ENCODE assay signal across 18 cellular contexts in genomic region chr10:44922826-44923545, GRCh38. TPM values are rescaled to one million over a fixed set of nuclear protein-coding genes. Genes with fewer than 3 reads are reported as not detected.
DNase-seq lines count a peak whose midpoint lies in the region; TF ChIP-seq lines count a peak whose summit lies in the region.
"Had no signal": no experiment of that assay in that cellular context is flagged by ENCODE, and none has a peak within 500 bp of the region (broad histone marks: within the 10 kb centered on the region; RNA-seq: fewer than 3 reads in every experiment).

No MANE protein-coding gene starts in this region.

- H3K27ac Mint-ChIP-seq in endodermal cell (no peak overlapping the region), type B pancreatic cell (no peak overlapping the region)
- H3K27ac Mint-ChIP-seq: CD8-positive, alpha-beta memory T cell; GM23338 had no signal

- no peaks in the 10 kb centered on the region for H3K4me1 ChIP-seq in HEK293 (ENCODE audit: control insufficient read depth, insufficient read depth, low read length)
- no peaks in the 10 kb centered on the region for H3K4me1 ChIP-seq in endodermal cell (ENCODE audit: control insufficient read depth, insufficient read depth, low read length)

- no peaks in the 10 kb centered on the region for H3K4me1 Mint-ChIP-seq in endodermal cell
- H3K4me1 Mint-ChIP-seq in type B pancreatic cell (ENCODE audit: unreplicated experiment): no peaks in the 10 kb centered on the region
- H3K4me1 Mint-ChIP-seq: CD8-positive, alpha-beta memory T cell; GM23338 had no signal

- no peak overlapping the region for H3K27ac ChIP-seq in HEK293 (ENCODE audit: extremely low read depth, low read depth, low read length)
- H3K27ac ChIP-seq in endodermal cell (ENCODE audit: low read depth, low read length): no peak overlapping the region

- no peak for TF ChIP-seq CTCF in HEK293 (tag by site-specific recombination; IDR thresholded peaks at IDR 0.05)
- no peak for TF ChIP-seq CTCF in endodermal cell (conservative IDR thresholded peaks at IDR 0.05)
- no peak for TF ChIP-seq CTCF in type B pancreatic cell (conservative IDR thresholded peaks at IDR 0.05)

- H3K4me3 Mint-ChIP-seq in endodermal cell (no peak overlapping the region), type B pancreatic cell (no peak overlapping the region)
- H3K4me3 Mint-ChIP-seq: CD8-positive, alpha-beta memory T cell; GM23338 had no signal

- CTCF ChIA-PET in HEK293 (lab: Yijun Ruan, JAX): interaction anchor here (1.0 kb wide), 1 partner anchor 20 kb away, joined by 3 read pairs; no protein-coding TSS in a partner anchor

- no peak overlapping the region for H3K9ac ChIP-seq in endodermal cell (ENCODE audit: extremely low read depth, low read length, poor library complexity, severe bottlenecking)
- H3K9ac ChIP-seq: BLaER1 had no signal

- no peaks in the 10 kb centered on the region for H3K36me3 ChIP-seq in HEK293 (ENCODE audit: control insufficient read depth in 2 of 2, insufficient read depth in 1 of 2, low read length in 2 of 2)
- no peaks in the 10 kb centered on the region for H3K36me3 ChIP-seq in endodermal cell (ENCODE audit: control insufficient read depth, insufficient read depth, low read length)
- H3K36me3 ChIP-seq: BLaER1 had no signal

- no peaks in the 10 kb centered on the region for H3K36me3 Mint-ChIP-seq in endodermal cell (ENCODE audit: low read depth)
- H3K36me3 Mint-ChIP-seq in type B pancreatic cell: no peaks in the 10 kb centered on the region
- H3K36me3 Mint-ChIP-seq: CD8-positive, alpha-beta memory T cell had no signal

- H3K4me3 ChIP-seq in HEK293 (ENCODE audit: low read depth, low read length): no peak overlapping the region
- H3K4me3 ChIP-seq in endodermal cell (ENCODE audit: low read length): no peak overlapping the region
- H3K4me3 ChIP-seq: BLaER1, GM12878, GM23338 had no signal

- WGBS in endodermal cell (ENCODE audit: insufficient coverage in 1 of 2, insufficient read length in 1 of 2), 2 experiments: 88 to 95% methylated on average over 7 of the region's 7 CpGs

- POLR2A ChIA-PET in HEK293 (lab: Yijun Ruan, JAX): no interaction called here

- DNase-seq in NCI-H2196 (lab: John Stamatoyannopoulos, UW; ENCODE audit: unreplicated experiment) (peak; percentile 9), NCI-H2196 treated with DMSO at 0.1 percent for 48 hours (lab: John Stamatoyannopoulos, UW; ENCODE audit: unreplicated experiment) (no peak), endodermal cell (peak; percentile 17), type B pancreatic cell (ENCODE audit: extremely low spot score, unreplicated experiment) (peak; percentile 34), NCI-H774 (lab: John Stamatoyannopoulos, UW) (no peak), NCI-H1105 (lab: John Stamatoyannopoulos, UW) (no peak)
- DNase-seq: 8988T; AML-193; CD8-positive, alpha-beta memory T cell; DMS53; IMR-90 had no signal

- peaks cover 1% of the 10 kb centered on the region for H3K9me3 Mint-ChIP-seq in endodermal cell
- no peaks in the 10 kb centered on the region for H3K9me3 Mint-ChIP-seq in type B pancreatic cell
- H3K9me3 Mint-ChIP-seq: CD8-positive, alpha-beta memory T cell had no signal

- H3K27me3 Mint-ChIP-seq in endodermal cell (ENCODE audit: insufficient read depth) (peaks cover 17% of the 10 kb centered on the region), type B pancreatic cell (no peaks in the 10 kb centered on the region)

- H3K9me3 ChIP-seq in HEK293 (ENCODE audit: control insufficient read depth, insufficient read depth, low read depth, low read length) (no peaks in the 10 kb centered on the region), endodermal cell (ENCODE audit: control insufficient read depth, low read length) (no peaks in the 10 kb centered on the region)

- H3K27me3 ChIP-seq in endodermal cell (ENCODE audit: control insufficient read depth, insufficient read depth, low read length, poor library complexity, severe bottlenecking): no peaks in the 10 kb centered on the region
- H3K27me3 ChIP-seq: BLaER1 had no signal

TF ChIP-seq in HEK293, 187 proteins besides CTCF, POLR2A, EP300 and RAD21 (continues in another document):
- TF ChIP-seq KLF17 (tag by site-specific recombination; IDR thresholded peaks at IDR 0.05): no peak
- no peak for TF ChIP-seq ZBTB48 (tag by site-specific recombination; IDR thresholded peaks at IDR 0.05)
- no peak for TF ChIP-seq ZIC2 (tag by site-specific recombination; IDR thresholded peaks at IDR 0.05)
- no peak for TF ChIP-seq PATZ1 (tag by site-specific recombination; IDR thresholded peaks at IDR 0.05)
- TF ChIP-seq ZNF433 (tag by site-specific recombination; IDR thresholded peaks at IDR 0.05; ENCODE audit: low read depth): no peak
- no peak for TF ChIP-seq ZNF362 (tag by site-specific recombination; IDR thresholded peaks at IDR 0.05)
- no peak for TF ChIP-seq ZNF530 (tag by site-specific recombination; IDR thresholded peaks at IDR 0.05; ENCODE audit: low read depth)
- TF ChIP-seq ZNF184 (tag by site-specific recombination; IDR thresholded peaks at IDR 0.05): no peak
- no peak for TF ChIP-seq ZNF169 (tag by site-specific recombination; IDR thresholded peaks at IDR 0.05)
- peak; percentile 90 for TF ChIP-seq ZNF596 (tag by site-specific recombination; IDR thresholded peaks at IDR 0.05)
- peak; percentile 91 for TF ChIP-seq PRDM1 (tag by site-specific recombination; IDR thresholded peaks at IDR 0.05)

RNA-seq across cellular contexts. Expression of gene TMEM72, which starts 11.8 kb away (rescaled TPM):
- total RNA-seq in endodermal cell: not detected
- polyA plus RNA-seq in endodermal cell (2013, experiment 1 of 2): 0.21 TPM
- polyA plus RNA-seq in endodermal cell (2013, experiment 2 of 2): 0.12 TPM
- total RNA-seq in type B pancreatic cell (ENCODE audit: low replicate concordance): 0.40 and 1.2 TPM in 2 replicates
- total RNA-seq: CD8-positive, alpha-beta memory T cell; G401; GM12878; GM23338; H7; HT-29; IMR-90 had no signal
- polyA plus RNA-seq: CD8-positive, alpha-beta memory T cell; GM23338; IMR-90 had no signal

RNA-seq across cellular contexts. Expression of gene RASSF4, which starts 36.6 kb away (rescaled TPM):
- 10 to 100 TPM in 1 of 2 donors, 1 to 10 TPM in 1; 5.2 to 14.1 TPM for total RNA-seq in endodermal cell
- polyA plus RNA-seq in endodermal cell (2013, experiment 1 of 2): 17.2 TPM
- polyA plus RNA-seq in endodermal cell (2013, experiment 2 of 2): 20.0 TPM
- 22.7 and 27.9 TPM in 2 replicates for total RNA-seq in type B pancreatic cell (ENCODE audit: low replicate concordance)

RNA-seq across cellular contexts. Expression of gene DEPP1, which starts 55.6 kb away (rescaled TPM):
- total RNA-seq in endodermal cell (1 to 10 TPM; 1.3 to 2.6 TPM), type B pancreatic cell (ENCODE audit: low replicate concordance) (25.7 and 53.0 TPM in 2 replicates)
- polyA plus RNA-seq in endodermal cell (2013, experiment 1 of 2): 0.89 TPM
- polyA plus RNA-seq in endodermal cell (2013, experiment 2 of 2): 1.2 TPM
- polyA plus RNA-seq: CD8-positive, alpha-beta memory T cell had no signal

Comparison
In these comparisons a context has a peak if more than half of its experiments do, and no peak if none do; other contexts are left out.
1. DNase-seq: peak in NCI-H2196 (single experiment), endodermal cell (single experiment) and type B pancreatic cell (single experiment); none in NCI-H2196 treated with DMSO at 0.1 percent for 48 hours (single experiment), NCI-H774 (single experiment) and NCI-H1105 (single experiment).